ENCODE assay signal across 1 cellular context in the genomic region with DNA sequence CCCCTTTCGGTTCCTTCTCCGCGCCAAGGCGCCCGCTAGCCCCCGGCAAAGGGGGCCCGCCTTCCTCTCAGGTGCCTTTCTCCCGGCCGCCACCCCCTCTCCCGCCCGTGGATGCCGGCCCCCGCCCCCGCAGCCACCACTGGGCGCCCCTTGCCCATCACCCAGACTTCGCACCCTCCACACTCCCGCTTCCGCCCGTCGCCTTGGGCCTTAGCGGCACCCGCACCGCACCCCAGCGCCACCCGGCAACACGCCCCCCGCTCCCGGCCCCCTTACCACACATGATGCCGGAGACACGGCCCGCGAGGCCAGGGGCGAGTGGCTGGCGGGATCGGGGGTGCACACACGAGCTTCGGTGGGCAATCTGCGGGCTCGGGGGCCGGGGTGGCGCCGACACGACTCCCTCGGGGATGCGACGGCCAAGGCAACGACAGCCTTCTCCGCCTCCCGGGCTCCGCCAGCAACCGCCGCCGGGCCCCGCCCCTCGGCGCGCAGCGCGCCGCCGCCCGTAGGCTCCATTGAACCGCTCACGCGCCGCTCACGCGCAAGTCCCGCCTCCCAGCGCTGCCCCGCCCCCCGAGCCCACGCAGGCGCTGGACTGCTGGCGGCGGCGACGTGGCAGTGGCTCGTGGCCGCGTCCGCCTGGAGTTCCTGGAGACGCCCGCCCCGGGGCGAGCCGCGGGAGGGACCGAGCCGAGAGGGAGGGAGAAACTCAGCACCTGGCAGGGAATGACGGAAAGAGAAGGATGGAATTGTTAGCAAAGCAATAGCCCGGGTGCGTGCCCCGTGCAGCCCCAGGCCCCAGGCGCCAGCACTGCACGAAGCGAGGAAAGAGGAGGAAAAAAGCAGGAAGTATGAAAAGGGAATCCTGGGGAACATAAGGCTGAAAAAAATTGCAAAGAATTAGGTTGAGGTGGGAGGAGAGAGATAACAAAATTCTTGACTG.
TF ChIP-seq lines count a peak whose summit lies in the region.

A gene (minus strand): TSS at position 439 of the 946 bp plus-strand sequence. CDS start 156 bp downstream, at position 283.

TF ChIP-seq in K562, 482 proteins besides CTCF, POLR2A, EP300 and RAD21 (continued from another document):
- TF ChIP-seq ETV1 (tag; conservative IDR thresholded peaks at IDR 0.05; ENCODE audit: low read depth) = 0 out of 2 replicates have a peak, but pooled peaks have one; percentile 20
- TF ChIP-seq, protein P1, sequence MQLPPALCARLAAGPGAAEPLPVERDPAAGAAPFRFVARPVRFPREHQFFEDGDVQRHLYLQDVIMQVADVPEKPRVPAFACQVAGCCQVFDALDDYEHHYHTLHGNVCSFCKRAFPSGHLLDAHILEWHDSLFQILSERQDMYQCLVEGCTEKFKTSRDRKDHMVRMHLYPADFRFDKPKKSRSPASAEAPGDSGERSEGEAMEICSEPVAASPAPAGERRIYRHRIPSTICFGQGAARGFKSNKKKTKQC (CRISPR knock-in tag; IDR thresholded peaks at IDR 0.05) = peak; percentile 68; the same call in 1 of the 2 replicates
